ENCODE assay signal across 24 cellular contexts in genomic region chr6:160367798-160368547, GRCh38. TPM values are rescaled to one million over a fixed set of nuclear protein-coding genes. Genes with fewer than 3 reads are reported as not detected.
A peak's percentile ranks its signal among the peaks of the same experiment; 100 is the strongest.
DNase-seq lines count a peak whose midpoint lies in the region; ATAC-seq and TF ChIP-seq lines count a peak whose summit lies in the region.
"Had no signal": no experiment of that assay in that cellular context is flagged by ENCODE, and none has a peak within 500 bp of the region (broad histone marks: within the 10 kb centered on the region; RNA-seq: fewer than 3 reads in every experiment).

No MANE protein-coding gene starts in this region.

- H3K36me3 Mint-ChIP-seq in activated naive CD8-positive, alpha-beta T cell treated with anti-CD3 and anti-CD28 coated beads, Interleukin-2, amount 10 ng/mL, durations not matched to agents 7 days and 5 days = no peaks in the 10 kb centered on the region
- H3K36me3 Mint-ChIP-seq in activated naive CD8-positive, alpha-beta T cell treated with anti-CD3 and anti-CD28 coated beads, Interleukin-2, amount 50 U/mL, for 24 hours (ENCODE audit: low read depth) = no peaks in the 10 kb centered on the region
- H3K36me3 Mint-ChIP-seq in osteocyte (ENCODE audit: unreplicated experiment) = no peaks in the 10 kb centered on the region

- H3K9me3 ChIP-seq in SJCRH30 (replicated peaks) = no peaks in the 10 kb centered on the region

- no peak for ATAC-seq in activated naive CD8-positive, alpha-beta T cell treated with anti-CD3 and anti-CD28 coated beads, Interleukin-2, amount 10 ng/mL, durations not matched to agents 7 days and 5 days (ENCODE audit: low read depth)
- no peak for ATAC-seq in activated naive CD8-positive, alpha-beta T cell treated with anti-CD3 and anti-CD28 coated beads, Interleukin-2, amount 50 U/mL, for 24 hours
- ATAC-seq in left lobe of liver = peak; percentile 29
- ATAC-seq in HG03280 (IDR thresholded peaks at IDR 0.05; ENCODE audit: unreplicated experiment) = no peak

- no peaks in the 10 kb centered on the region for H3K36me3 ChIP-seq in SJCRH30
- H3K36me3 ChIP-seq: Peyer's patch had no signal

- H3K4me1 ChIP-seq in SJCRH30 = no peaks in the 10 kb centered on the region
- H3K4me1 ChIP-seq: Peyer's patch had no signal

- no peak for TF ChIP-seq CTCF in osteocyte (IDR thresholded peaks at IDR 0.05)

- no peaks in the 10 kb centered on the region; the same call in 1 of the 2 replicates for H3K27me3 ChIP-seq in SJCRH30
- H3K27me3 ChIP-seq: Peyer's patch had no signal

- H3K27ac ChIP-seq in SJCRH30 = no peak overlapping the region
- H3K27ac ChIP-seq: C4-2B, HL-60, Peyer's patch had no signal

- peaks cover 2% of the 10 kb centered on the region for H3K9me3 Mint-ChIP-seq in activated naive CD8-positive, alpha-beta T cell treated with anti-CD3 and anti-CD28 coated beads, Interleukin-2, amount 10 ng/mL, durations not matched to agents 7 days and 5 days
- peaks cover 8% of the 10 kb centered on the region for H3K9me3 Mint-ChIP-seq in activated naive CD8-positive, alpha-beta T cell treated with anti-CD3 and anti-CD28 coated beads, Interleukin-2, amount 50 U/mL, for 24 hours
- H3K9me3 Mint-ChIP-seq in osteocyte (ENCODE audit: unreplicated experiment) = peaks cover 6% of the 10 kb centered on the region

- peak overlapping the region; percentile 46 for H3K27ac Mint-ChIP-seq in activated naive CD8-positive, alpha-beta T cell treated with anti-CD3 and anti-CD28 coated beads, Interleukin-2, amount 10 ng/mL, durations not matched to agents 7 days and 5 days
- H3K27ac Mint-ChIP-seq in activated naive CD8-positive, alpha-beta T cell treated with anti-CD3 and anti-CD28 coated beads, Interleukin-2, amount 50 U/mL, for 24 hours = no peak overlapping the region
- H3K27ac Mint-ChIP-seq in osteocyte (ENCODE audit: unreplicated experiment) = no peak overlapping the region
- H3K27ac Mint-ChIP-seq: CD8-positive, alpha-beta memory T cell had no signal

- no peak overlapping the region for H3K4me3 Mint-ChIP-seq in activated naive CD8-positive, alpha-beta T cell treated with anti-CD3 and anti-CD28 coated beads, Interleukin-2, amount 10 ng/mL, durations not matched to agents 7 days and 5 days
- no peak overlapping the region for H3K4me3 Mint-ChIP-seq in activated naive CD8-positive, alpha-beta T cell treated with anti-CD3 and anti-CD28 coated beads, Interleukin-2, amount 50 U/mL, for 24 hours
- no peak overlapping the region for H3K4me3 Mint-ChIP-seq in osteocyte (ENCODE audit: unreplicated experiment)
- H3K4me3 Mint-ChIP-seq: CD8-positive, alpha-beta memory T cell had no signal

- peaks cover 4% of the 10 kb centered on the region for H3K27me3 Mint-ChIP-seq in activated naive CD8-positive, alpha-beta T cell treated with anti-CD3 and anti-CD28 coated beads, Interleukin-2, amount 10 ng/mL, durations not matched to agents 7 days and 5 days
- peaks cover 1% of the 10 kb centered on the region for H3K27me3 Mint-ChIP-seq in activated naive CD8-positive, alpha-beta T cell treated with anti-CD3 and anti-CD28 coated beads, Interleukin-2, amount 50 U/mL, for 24 hours
- H3K27me3 Mint-ChIP-seq in osteocyte (ENCODE audit: unreplicated experiment) = no peaks in the 10 kb centered on the region

- no peak for DNase-seq in activated naive CD8-positive, alpha-beta T cell treated with anti-CD3 and anti-CD28 coated beads, Interleukin-2, amount 10 ng/mL, durations not matched to agents 7 days and 5 days
- no peak for DNase-seq in activated naive CD8-positive, alpha-beta T cell treated with anti-CD3 and anti-CD28 coated beads, Interleukin-2, amount 50 U/mL, for 24 hours
- DNase-seq in left lobe of liver (ENCODE audit: low spot score) (no peak), osteocyte (ENCODE audit: extremely low spot score, unreplicated experiment) (peak; percentile 78), SJCRH30 (no peak), hypothalamus (lab: John Stamatoyannopoulos, UW) (no peak)
- no peak for DNase-seq in activated CD4-positive, alpha-beta T cell treated with anti-CD3 and anti-CD28 coated beads, Interleukin-2, amount 50 U/mL, for 1 hour
- DNase-seq: 8988T; Calu3; CD8-positive, alpha-beta memory T cell; DMS153; KG1; NCI-H1105; NCI-H2081; NCI-H2171 treated with DMSO at 0.1 percent for 48 hours; NCI-H524 treated with DMSO at 0.1 percent for 48 hours; NCI-H82; Peyer's patch had no signal

- POLR2A ChIA-PET in activated naive CD8-positive, alpha-beta T cell treated with anti-CD3 and anti-CD28 coated beads, Interleukin-2, amount 10 ng/mL, durations not matched to agents 7 days and 5 days (lab: Charles Lee) = no interaction called here

- no peak overlapping the region for H3K4me3 ChIP-seq in SJCRH30
- H3K4me3 ChIP-seq: Peyer's patch had no signal

- no peaks in the 10 kb centered on the region for H3K4me1 Mint-ChIP-seq in activated naive CD8-positive, alpha-beta T cell treated with anti-CD3 and anti-CD28 coated beads, Interleukin-2, amount 10 ng/mL, durations not matched to agents 7 days and 5 days
- no peaks in the 10 kb centered on the region for H3K4me1 Mint-ChIP-seq in activated naive CD8-positive, alpha-beta T cell treated with anti-CD3 and anti-CD28 coated beads, Interleukin-2, amount 50 U/mL, for 24 hours
- H3K4me1 Mint-ChIP-seq in osteocyte (ENCODE audit: unreplicated experiment) = no peaks in the 10 kb centered on the region
- H3K4me1 Mint-ChIP-seq: CD8-positive, alpha-beta memory T cell had no signal

RNA-seq across cellular contexts. Expression of gene SLC22A3, which starts 19.8 kb away (rescaled TPM):
- not detected for total RNA-seq in activated naive CD8-positive, alpha-beta T cell treated with anti-CD3 and anti-CD28 coated beads, Interleukin-2, amount 10 ng/mL, durations not matched to agents 7 days and 5 days
- total RNA-seq in left lobe of liver = 34.5 TPM
- total RNA-seq in osteocyte = not detected in 2 replicates
- not detected in 2 replicates for total RNA-seq in SJCRH30 (2014; rRNA removed; shearing (Covaris generic))
- total RNA-seq: CD8-positive, alpha-beta memory T cell; G401; H4; HT1080 had no signal

Comparison
In these comparisons a context has a peak if more than half of its experiments do, and no peak if none do; other contexts are left out.
1. RNA of gene SLC22A3, which starts 19.8 kb away (total RNA-seq): 34.5 TPM in left lobe of liver (single experiment); not detected in osteocyte, not detected in SJCRH30 and not detected in activated naive CD8-positive, alpha-beta T cell treated with anti-CD3 and anti-CD28 coated beads, Interleukin-2, amount 10 ng/mL, durations not matched to agents 7 days and 5 days; every median in the first group is over 10 times any median in the second.